11 cellular contexts compared by ENCODE assay signal in genomic region chr18:35495821-35496368, GRCh38. TPM values are rescaled to one million over a fixed set of nuclear protein-coding genes. Genes with fewer than 3 reads are reported as not detected.
DNase-seq lines count a peak whose midpoint lies in the region; ATAC-seq, FAIRE-seq and TF ChIP-seq lines count a peak whose summit lies in the region.
"Had no signal": no experiment of that assay in that cellular context is flagged by ENCODE, and none has a peak within 500 bp of the region (broad histone marks: within the 10 kb centered on the region; RNA-seq: fewer than 3 reads in every experiment).

No MANE protein-coding gene starts in this region.

- no peak overlapping the region for H2AK5ac ChIP-seq in mesenchymal stem cell (ENCODE audit: low read length, severe bottlenecking)

- FAIRE-seq in HepG2 (lab: Jason Lieb, UNC), result no peak

- H2AFZ ChIP-seq in HepG2 (ENCODE audit: low read length) (no peak overlapping the region), mesenchymal stem cell (ENCODE audit: low read depth, low read length) (no peak overlapping the region)

- intact Hi-C loops in HepG2 (cut with micrococcal nuclease; ENCODE audit: unreplicated experiment) (loop anchor here (2.0 to 5.0 kb wide), 3 partner anchors 39 to 206 kb away; no protein-coding TSS in a partner anchor), right lobe of liver (cut with DNase I) (no loop called here)

- H3K27me3 Mint-ChIP-seq in activated naive CD8-positive, alpha-beta T cell treated with anti-CD3 and anti-CD28 coated beads, Interleukin-2, amount 10 ng/mL, durations not matched to agents 7 days and 5 days, result no peaks in the 10 kb centered on the region
- no peaks in the 10 kb centered on the region for H3K27me3 Mint-ChIP-seq in activated CD4-positive, alpha-beta T cell treated with anti-CD3 and anti-CD28 coated beads, Interleukin-2, amount 10 ng/mL, durations not matched to agents 7 days and 5 days

- no peak overlapping the region for H3K4me3 ChIP-seq in HepG2 (replicated peaks in 1 of 3; ENCODE audit: insufficient read depth in 1 of 3, low read depth in 2 of 3, low read length in 3 of 3)
- H3K4me3 ChIP-seq in right lobe of liver, result no peak overlapping the region
- peak overlapping the region in 1 of 2 experiments; percentile 82 for H3K4me3 ChIP-seq in mesenchymal stem cell (ENCODE audit: insufficient read depth in 1 of 2, low read depth in 1 of 2, low read length in 2 of 2)

- no peaks in the 10 kb centered on the region for H3K27me3 ChIP-seq in HepG2 (ENCODE audit: control insufficient read depth in 1 of 2, insufficient read depth in 2 of 2, low read length in 2 of 2)
- no peaks in the 10 kb centered on the region for H3K27me3 ChIP-seq in right lobe of liver
- H3K27me3 ChIP-seq in mesenchymal stem cell (ENCODE audit: control insufficient read depth in 1 of 2, insufficient read depth in 1 of 2, low read length in 2 of 2), result no peaks in the 10 kb centered on the region

- H3K4me2 ChIP-seq in HepG2 (ENCODE audit: low read depth, low read length) (peak overlapping the region; percentile 87), mesenchymal stem cell (ENCODE audit: low read length, poor library complexity, severe bottlenecking) (no peak overlapping the region)

- H3K36me3 ChIP-seq in HepG2 (replicated peaks in 1 of 2; ENCODE audit: control insufficient read depth in 1 of 2, insufficient read depth in 2 of 2, low read length in 2 of 2) (no peaks in the 10 kb centered on the region), right lobe of liver (no peaks in the 10 kb centered on the region), mesenchymal stem cell (ENCODE audit: control insufficient read depth in 1 of 2, insufficient read depth in 2 of 2, low read depth in 1 of 2, low read length in 2 of 2) (no peaks in the 10 kb centered on the region)

- no peak overlapping the region for H3K27ac Mint-ChIP-seq in activated naive CD8-positive, alpha-beta T cell treated with anti-CD3 and anti-CD28 coated beads, Interleukin-2, amount 10 ng/mL, durations not matched to agents 7 days and 5 days
- no peak overlapping the region for H3K27ac Mint-ChIP-seq in activated CD4-positive, alpha-beta T cell treated with anti-CD3 and anti-CD28 coated beads, Interleukin-2, amount 10 ng/mL, durations not matched to agents 7 days and 5 days

- H4K20me1 ChIP-seq in HepG2 (ENCODE audit: insufficient read depth, low read length), result no peaks in the 10 kb centered on the region

- no peak overlapping the region for H3K14ac ChIP-seq in mesenchymal stem cell (ENCODE audit: low read length in 2 of 2)

- no peak overlapping the region for H3K4ac ChIP-seq in mesenchymal stem cell (ENCODE audit: low read depth in 1 of 2, low read length in 2 of 2)

- TF ChIP-seq CTCF in HepG2 (CRISPR knock-in tag; IDR thresholded peaks at IDR 0.05) (no peak), right lobe of liver (IDR thresholded peaks at IDR 0.05) (no peak)

- no peak overlapping the region for H2BK120ac ChIP-seq in mesenchymal stem cell (ENCODE audit: low read depth, low read length)

- POLR2A ChIA-PET in HepG2 (lab: Yijun Ruan, JAX), result interaction anchor here (2.2 to 3.7 kb wide), 5 partner anchors 9 to 37 kb away, joined by 10 to 70 read pairs (median 24); no protein-coding TSS in a partner anchor
- POLR2A ChIA-PET in activated naive CD8-positive, alpha-beta T cell treated with anti-CD3 and anti-CD28 coated beads, Interleukin-2, amount 10 ng/mL, durations not matched to agents 7 days and 5 days (lab: Charles Lee), result interaction anchor here (0.6 kb wide), 1 partner anchor 10 kb away, joined by 11 read pairs; no protein-coding TSS in a partner anchor
- POLR2A ChIA-PET in activated CD4-positive, alpha-beta T cell treated with anti-CD3 and anti-CD28 coated beads, Interleukin-2, amount 10 ng/mL, durations not matched to agents 7 days and 5 days (lab: Charles Lee), result no interaction called here

- in situ Hi-C loops in HepG2 (cut with HindIII; ENCODE audit: extremely low pct_ligation_motif_present, low pct_unique_long_range_greater_than_20kb), result no loop called here

- H4K8ac ChIP-seq in mesenchymal stem cell (ENCODE audit: low read length), result no peak overlapping the region

- no peak overlapping the region for H2BK5ac ChIP-seq in mesenchymal stem cell (ENCODE audit: low read depth, low read length, poor library complexity, severe bottlenecking)

- TF ChIP-seq POLR2A in HepG2 (IDR thresholded peaks at IDR 0.05; ENCODE audit: insufficient read depth in 1 of 2, low read depth in 2 of 2, low read length in 2 of 2) (no peak), right lobe of liver (IDR thresholded peaks at IDR 0.05) (no peak)

- WGBS in HepG2 (ENCODE audit: low lambda C conversion rate), result 94% methylated on average over 5 of the region's 5 CpGs
- WGBS in right lobe of liver (ENCODE audit: insufficient coverage, low coverage, low lambda C conversion rate, missing lambda C conversion rate), result 70% methylated on average over 5 of the region's 5 CpGs
- 67% methylated on average over 4 of the region's 5 CpGs for WGBS in mesenchymal stem cell

- H3K9me3 ChIP-seq in HepG2 (ENCODE audit: low read length), result no peaks in the 10 kb centered on the region
- peaks cover 0 to 2% (median 0%) of the 10 kb centered on the region in 4 donors for H3K9me3 ChIP-seq in right lobe of liver
- no peaks in the 10 kb centered on the region for H3K9me3 ChIP-seq in mesenchymal stem cell (ENCODE audit: control insufficient read depth, low read length)

- H2BK15ac ChIP-seq in mesenchymal stem cell (ENCODE audit: low read depth, poor library complexity, severe bottlenecking), result no peak overlapping the region

- no peak overlapping the region for H3K23ac ChIP-seq in mesenchymal stem cell (ENCODE audit: low read length in 2 of 2)

- BruUV-seq in HepG2 (replicated peaks; lab: Mats Ljungman, UMichigan), result no TSS peak

- TF ChIP-seq EP300 in HepG2 (IDR thresholded peaks at IDR 0.05; ENCODE audit: low read depth in 2 of 2, low read length in 2 of 2) (no peak), HepG2 (CRISPR knock-in tag; IDR thresholded peaks at IDR 0.05; ENCODE audit: borderline replicate concordance) (no peak)

- peaks cover 49% of the 10 kb centered on the region for H3K79me2 ChIP-seq in HepG2 (ENCODE audit: insufficient read depth, low read length)

- no peak overlapping the region for H2BK12ac ChIP-seq in mesenchymal stem cell (ENCODE audit: low read length in 2 of 2)

- no peak overlapping the region for H3K18ac ChIP-seq in mesenchymal stem cell (ENCODE audit: low read depth in 1 of 2, low read length in 2 of 2)

- H3K27ac ChIP-seq in HepG2 (ENCODE audit: extremely low read length, insufficient read depth, low read length), result no peak overlapping the region
- no peak overlapping the region for H3K27ac ChIP-seq in right lobe of liver
- H3K27ac ChIP-seq in mesenchymal stem cell (ENCODE audit: low read length, poor library complexity, severe bottlenecking), result no peak overlapping the region

- H3K79me1 ChIP-seq in mesenchymal stem cell (replicated peaks; ENCODE audit: low read length, poor library complexity, severe bottlenecking), result peaks cover 24% of the 10 kb centered on the region

- no peak overlapping the region for H4K91ac ChIP-seq in mesenchymal stem cell (ENCODE audit: low read length)

- peak overlapping the region; percentile 99 for H3K4me3 Mint-ChIP-seq in activated naive CD8-positive, alpha-beta T cell treated with anti-CD3 and anti-CD28 coated beads, Interleukin-2, amount 10 ng/mL, durations not matched to agents 7 days and 5 days
- no peak overlapping the region for H3K4me3 Mint-ChIP-seq in activated CD4-positive, alpha-beta T cell treated with anti-CD3 and anti-CD28 coated beads, Interleukin-2, amount 10 ng/mL, durations not matched to agents 7 days and 5 days

- no peaks in the 10 kb centered on the region for H3K36me3 Mint-ChIP-seq in activated naive CD8-positive, alpha-beta T cell treated with anti-CD3 and anti-CD28 coated beads, Interleukin-2, amount 10 ng/mL, durations not matched to agents 7 days and 5 days
- H3K36me3 Mint-ChIP-seq in activated CD4-positive, alpha-beta T cell treated with anti-CD3 and anti-CD28 coated beads, Interleukin-2, amount 10 ng/mL, durations not matched to agents 7 days and 5 days (ENCODE audit: low read depth), result no peaks in the 10 kb centered on the region

- CTCF ChIA-PET in HepG2 (lab: Yijun Ruan, JAX; ENCODE audit: low intra/inter-chr PET ratio, low total read pairs), result no interaction called here
- CTCF ChIA-PET in activated CD4-positive, alpha-beta T cell treated with anti-CD3 and anti-CD28 coated beads, Interleukin-2, amount 10 ng/mL, durations not matched to agents 7 days and 5 days (lab: Charles Lee), result interaction anchor here (1.2 kb wide), 1 partner anchor 215 kb away, joined by 3 read pairs; no protein-coding TSS in a partner anchor

- no peak for DNase-seq in HepG2 (ENCODE audit: low spot score)
- no peak for DNase-seq in right lobe of liver
- DNase-seq in activated naive CD8-positive, alpha-beta T cell treated with anti-CD3 and anti-CD28 coated beads, Interleukin-2, amount 10 ng/mL, durations not matched to agents 7 days and 5 days, result no peak
- DNase-seq in mesenchymal stem cell, result peak; percentile 62
- DNase-seq in DMS53 (lab: John Stamatoyannopoulos, UW), result no peak
- no peak for DNase-seq in hippocampal formation (lab: John Stamatoyannopoulos, UW)
- DNase-seq in UCSD-AML1 (lab: John Stamatoyannopoulos, UW; ENCODE audit: unreplicated experiment), result no peak
- no peak for DNase-seq in activated CD4-positive, alpha-beta T cell treated with anti-CD3 and anti-CD28 coated beads, Interleukin-2, amount 10 ng/mL, durations not matched to agents 7 days and 5 days
- DNase-seq: activated CD4-positive, alpha-beta T cell treated with anti-CD3 and anti-CD28 coated beads, Interleukin-2, amount 50 U/mL, for 48 hours; NCI-H2171 had no signal

- peaks cover 33% of the 10 kb centered on the region for H3K4me1 Mint-ChIP-seq in activated naive CD8-positive, alpha-beta T cell treated with anti-CD3 and anti-CD28 coated beads, Interleukin-2, amount 10 ng/mL, durations not matched to agents 7 days and 5 days
- H3K4me1 Mint-ChIP-seq in activated CD4-positive, alpha-beta T cell treated with anti-CD3 and anti-CD28 coated beads, Interleukin-2, amount 10 ng/mL, durations not matched to agents 7 days and 5 days, result peaks cover 33% of the 10 kb centered on the region

- peaks cover 64% of the 10 kb centered on the region for H3K4me1 ChIP-seq in HepG2 (ENCODE audit: insufficient read depth, low read length)
- peaks cover 0 to 13% (median 4%) of the 10 kb centered on the region in 4 donors for H3K4me1 ChIP-seq in right lobe of liver
- peaks cover 16% of the 10 kb centered on the region for H3K4me1 ChIP-seq in mesenchymal stem cell (ENCODE audit: control insufficient read depth, insufficient read depth, low read depth, low read length)

- ATAC-seq in HepG2 (no peak), right lobe of liver (no peak)
- ATAC-seq in activated naive CD8-positive, alpha-beta T cell treated with anti-CD3 and anti-CD28 coated beads, Interleukin-2, amount 10 ng/mL, durations not matched to agents 7 days and 5 days (ENCODE audit: low read depth), result no peak
- ATAC-seq: Right ventricle myocardium inferior had no signal

- peaks cover 3% of the 10 kb centered on the region for H3K9me3 Mint-ChIP-seq in activated naive CD8-positive, alpha-beta T cell treated with anti-CD3 and anti-CD28 coated beads, Interleukin-2, amount 10 ng/mL, durations not matched to agents 7 days and 5 days
- peaks cover 3% of the 10 kb centered on the region for H3K9me3 Mint-ChIP-seq in activated CD4-positive, alpha-beta T cell treated with anti-CD3 and anti-CD28 coated beads, Interleukin-2, amount 10 ng/mL, durations not matched to agents 7 days and 5 days

- TF ChIP-seq RAD21 in HepG2 (CRISPR knock-in tag; IDR thresholded peaks at IDR 0.05), result no peak

- H3K9ac ChIP-seq in HepG2 (ENCODE audit: insufficient read depth, low read depth, low read length) (no peak overlapping the region), mesenchymal stem cell (ENCODE audit: low read length) (peak overlapping the region; percentile 91)

RNA-seq across cellular contexts. Expression of gene INO80C, which starts 1.9 kb away (rescaled TPM):
- total RNA-seq in HepG2 (2016; rRNA removed; fragmentation: Illumina TruSeq; extraction: Trizol) (8.2 and 10.8 TPM in 2 replicates), right lobe of liver (10 to 100 TPM in 3 of 6 experiments, 1 to 10 TPM in 3; 6.4 to 12.7 (median 9.7) TPM)
- total RNA-seq in HepG2 (2016; cell fraction: cytosol; rRNA removed; fragmentation: Illumina TruSeq; extraction: Trizol; ENCODE audit: low read depth), result 5.2 and 7.5 TPM in 2 replicates
- 6.6 and 9.8 TPM in 2 replicates for total RNA-seq in HepG2 (2016; cell fraction: insoluble cytoplasmic fraction; rRNA removed; fragmentation: Illumina TruSeq; extraction: Trizol)
- total RNA-seq in HepG2 (2016; cell fraction: membrane; rRNA removed; fragmentation: Illumina TruSeq; extraction: Trizol), result 4.8 and 6.6 TPM in 2 replicates
- 11.1 and 13.4 TPM in 2 replicates for total RNA-seq in HepG2 (2016; cell fraction: nucleus; rRNA removed; fragmentation: Illumina TruSeq; extraction: Trizol)
- polyA plus RNA-seq in HepG2 (2011; rRNA removed), result 15.4 and 20.5 TPM in 2 replicates
- polyA plus RNA-seq in HepG2 (2011; cell fraction: cytosol; rRNA removed), result 17.9 and 18.5 TPM in 2 replicates
- 14.5 and 18.5 TPM in 2 replicates for polyA plus RNA-seq in HepG2 (2011; cell fraction: nucleus; rRNA removed)
- polyA plus RNA-seq in HepG2 (2012), result 17.4 and 24.1 TPM in 2 replicates
- 8.6 and 12.5 TPM in 2 replicates for polyA plus RNA-seq in HepG2 (2016; cell fraction: cytosol; fragmentation: Illumina TruSeq; extraction: Trizol; ENCODE audit: low read depth)
- polyA plus RNA-seq in HepG2 (2016; cell fraction: insoluble cytoplasmic fraction; fragmentation: Illumina TruSeq; extraction: Trizol; ENCODE audit: low read depth), result 40.1 and 41.8 TPM in 2 replicates
- 13.6 and 13.7 TPM in 2 replicates for polyA plus RNA-seq in HepG2 (2016; cell fraction: membrane; fragmentation: Illumina TruSeq; extraction: Trizol; ENCODE audit: low read depth)
- 27.3 and 33.7 TPM in 2 replicates for polyA plus RNA-seq in HepG2 (2016; cell fraction: nucleus; fragmentation: Illumina TruSeq; extraction: Trizol; ENCODE audit: insufficient read depth, low read depth)
- polyA minus RNA-seq in HepG2 (2011; rRNA and poly(A)+ RNA removed; ENCODE audit: low replicate concordance), result 9.7 and 18.8 TPM in 2 replicates
- 6.5 TPM in 2 replicates for polyA minus RNA-seq in HepG2 (2011; cell fraction: cytosol; rRNA and poly(A)+ RNA removed)
- 19.0 and 30.3 TPM in 2 replicates for polyA minus RNA-seq in HepG2 (2011; cell fraction: nucleus; rRNA and poly(A)+ RNA removed)
- total RNA-seq in activated naive CD8-positive, alpha-beta T cell treated with anti-CD3 and anti-CD28 coated beads, Interleukin-2, amount 10 ng/mL, durations not matched to agents 7 days and 5 days, result 10 to 100 TPM; 17.3 to 21.7 TPM
- 22.5 TPM for polyA plus RNA-seq in mesenchymal stem cell (2013, experiment 1 of 2)
- 22.2 TPM for polyA plus RNA-seq in mesenchymal stem cell (2013, experiment 2 of 2)
- 10 to 100 TPM; 18.9 to 22.0 TPM for total RNA-seq in activated CD4-positive, alpha-beta T cell treated with anti-CD3 and anti-CD28 coated beads, Interleukin-2, amount 10 ng/mL, durations not matched to agents 7 days and 5 days
